Comparison of ENCODE assay signal across 8 cellular contexts in genomic region chr1:37691497-37692077, GRCh38. TPM values are rescaled to one million over a fixed set of nuclear protein-coding genes. Genes with fewer than 3 reads are reported as not detected.
DNase-seq lines count a peak whose midpoint lies in the region; ATAC-seq and FAIRE-seq lines count a peak whose summit lies in the region.

No MANE protein-coding gene starts in this region.

- H3K4me3 Mint-ChIP-seq in naive thymus-derived CD4-positive, alpha-beta T cell: peak overlapping the region; percentile 88 to 98 (median 96)

- FAIRE-seq in urothelium cell line (lab: Jason Lieb, UNC): no peak

- POLR2A ChIA-PET in naive thymus-derived CD4-positive, alpha-beta T cell (lab: Charles Lee): interaction anchor here (0.8 to 3.0 kb wide), 7 partner anchors 9 to 217 kb away, joined by 3 to 19 read pairs (median 4); partner anchors contain the start of genes MEAF6, SNIP1 and ZC3H12A

- peaks cover 0 to 4% of the 10 kb centered on the region in 2 donors for H3K9me3 ChIP-seq in esophagus (ENCODE audit: control insufficient read depth in 2 of 2, insufficient read depth in 1 of 2, low read depth in 1 of 2, low read length in 1 of 2)
- no peaks in the 10 kb centered on the region for H3K9me3 ChIP-seq in naive thymus-derived CD4-positive, alpha-beta T cell (ENCODE audit: control insufficient read depth in 2 of 3, low read length in 3 of 3)

- peaks cover 0 to 13% of the 10 kb centered on the region in 2 donors for H3K4me1 ChIP-seq in esophagus (ENCODE audit: control insufficient read depth in 2 of 2, insufficient read depth in 2 of 2, low read length in 1 of 2)
- peaks cover 11 to 23% of the 10 kb centered on the region in 2 donors for H3K4me1 ChIP-seq in naive thymus-derived CD4-positive, alpha-beta T cell (ENCODE audit: control insufficient read depth in 2 of 2, insufficient read depth in 2 of 2, low read length in 2 of 2)

- H3K36me3 ChIP-seq in esophagus (ENCODE audit: control insufficient read depth in 2 of 2, insufficient read depth in 2 of 2, low read length in 1 of 2): peaks cover 2 to 3% of the 10 kb centered on the region in 2 donors
- peaks cover 0 to 12% (median 1%) of the 10 kb centered on the region in 3 experiments for H3K36me3 ChIP-seq in naive thymus-derived CD4-positive, alpha-beta T cell (ENCODE audit: control insufficient read depth in 2 of 3, insufficient read depth in 3 of 3, low read length in 3 of 3)

- H3K9me3 Mint-ChIP-seq in naive thymus-derived CD4-positive, alpha-beta T cell: peaks cover 0 to 2% (median 0%) of the 10 kb centered on the region in 11 donors

- peaks cover 0 to 12% (median 5%) of the 10 kb centered on the region in 5 donors for H3K36me3 Mint-ChIP-seq in naive thymus-derived CD4-positive, alpha-beta T cell

- intact Hi-C loops in naive thymus-derived CD4-positive, alpha-beta T cell (cut with micrococcal nuclease): loop anchor here (1.0 to 10.0 kb wide), 21 partner anchors 95 to 1886 kb away; partner anchors contain the start of genes ADPRS (in 2 of the 2), MEAF6 (in 2 of the 2), MTF1 (in 2 of the 2) and SNIP1 (in 2 of the 2)

- H3K27me3 Mint-ChIP-seq in naive thymus-derived CD4-positive, alpha-beta T cell: peaks cover 0 to 3% (median 0%) of the 10 kb centered on the region in 5 donors

- peak overlapping the region; percentile 66 to 85 for H3K4me3 ChIP-seq in esophagus (ENCODE audit: low read depth in 1 of 2, low read length in 2 of 2)
- peak overlapping the region; percentile 61 for H3K4me3 ChIP-seq in naive thymus-derived CD4-positive, alpha-beta T cell (ENCODE audit: low read length)

- peak overlapping the region; percentile 81 to 95 (median 88) for H3K27ac Mint-ChIP-seq in naive thymus-derived CD4-positive, alpha-beta T cell

- CTCF ChIA-PET in naive thymus-derived CD4-positive, alpha-beta T cell (lab: Charles Lee): interaction anchor here (1.5 kb wide), 1 partner anchor 9 kb away, joined by 6 read pairs; no protein-coding TSS in a partner anchor

- peak; percentile 10 for ATAC-seq in GM19023 (IDR thresholded peaks at IDR 0.05; ENCODE audit: unreplicated experiment)
- ATAC-seq in naive thymus-derived CD4-positive, alpha-beta T cell: no peak
- ATAC-seq in HG03342 (IDR thresholded peaks at IDR 0.05; ENCODE audit: unreplicated experiment): no peak

- H3K4me1 Mint-ChIP-seq in naive thymus-derived CD4-positive, alpha-beta T cell: peaks cover 23 to 48% (median 39%) of the 10 kb centered on the region in 7 donors

- H3K27ac ChIP-seq in esophagus (ENCODE audit: low read depth in 2 of 2, low read length in 1 of 2): peak overlapping the region; percentile 77 to 80
- H3K27ac ChIP-seq in naive thymus-derived CD4-positive, alpha-beta T cell (ENCODE audit: low read depth, low read length): peak overlapping the region; percentile 77

- 2% methylated on average over 45 of the region's 45 CpGs for WGBS in esophagus, 2 donors

- H3K27me3 ChIP-seq in esophagus (ENCODE audit: control insufficient read depth in 1 of 2, insufficient read depth in 2 of 2, low read length in 2 of 2): no peaks in the 10 kb centered on the region
- H3K27me3 ChIP-seq in naive thymus-derived CD4-positive, alpha-beta T cell (ENCODE audit: control insufficient read depth in 2 of 2, insufficient read depth in 2 of 2, low read length in 2 of 2): no peaks in the 10 kb centered on the region

- peak; percentile 13 to 14 for DNase-seq in AML-193 (lab: John Stamatoyannopoulos, UW)
- peak; percentile 45 for DNase-seq in LoVo (ENCODE audit: low spot score)
- DNase-seq in activated CD4-positive, alpha-beta T cell treated with anti-CD3 and anti-CD28 coated beads, Interleukin-2, amount 50 U/mL, for 1 hour: peak; percentile 14
- peak in 4 of 9 donors; percentile 2 to 17 (median 7) for DNase-seq in naive thymus-derived CD4-positive, alpha-beta T cell
- peak; percentile 33 for DNase-seq in urothelium cell line (ENCODE audit: low spot score)

RNA-seq across cellular contexts. Expression of gene CDCA8, which starts 0.7 kb away (rescaled TPM):
- 10 to 100 TPM in 1 of 2 donors, 1 to 10 TPM in 1; 4.2 to 10.1 TPM for polyA plus RNA-seq in esophagus
- 10 to 100 TPM in 1 of 5 experiments, 1 to 10 TPM in 1, under 1 TPM in 3; 0.58 to 45.5 (median 0.92) TPM for total RNA-seq in naive thymus-derived CD4-positive, alpha-beta T cell
- polyA plus RNA-seq in naive thymus-derived CD4-positive, alpha-beta T cell: 1 to 10 TPM; 1.0 to 1.3 TPM

RNA-seq across cellular contexts. Expression of gene RSPO1, which starts 56.9 kb away (rescaled TPM):
- under 1 TPM; 0.33 to 0.87 TPM for polyA plus RNA-seq in esophagus
- not detected for total RNA-seq in naive thymus-derived CD4-positive, alpha-beta T cell
- not detected for polyA plus RNA-seq in naive thymus-derived CD4-positive, alpha-beta T cell
